In the genomic region with DNA sequence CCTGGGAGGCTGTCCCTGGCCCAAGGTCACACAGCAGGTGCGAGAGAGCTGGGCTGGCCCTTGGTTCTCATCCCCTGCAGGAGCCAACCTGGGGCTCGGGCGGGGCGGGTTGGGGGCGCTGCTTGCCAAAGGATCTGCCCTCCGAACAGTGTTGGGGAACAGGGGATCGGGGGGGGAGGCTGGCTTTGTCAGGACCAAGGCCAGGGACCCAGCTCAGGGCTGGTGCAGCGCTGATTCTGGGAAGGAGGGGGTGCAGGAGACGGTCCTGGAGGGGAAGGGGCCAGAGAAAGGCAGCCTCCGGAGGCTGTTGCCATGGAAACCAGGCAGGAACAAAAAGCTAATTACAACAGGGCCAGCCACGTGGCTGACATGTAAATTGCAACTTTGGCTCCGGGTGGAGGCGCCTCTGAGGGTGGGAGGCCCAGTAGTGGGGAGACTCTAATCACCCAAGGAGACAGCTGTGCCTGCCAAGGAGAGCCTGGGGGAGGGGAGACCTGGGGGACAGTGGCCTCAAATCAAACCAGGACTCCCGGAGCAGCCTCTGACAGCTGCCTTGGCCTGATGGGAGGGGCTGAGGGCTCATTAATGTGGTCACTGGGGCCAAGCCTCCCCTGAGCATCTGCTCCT, we compare ENCODE assay signal across 8 cellular contexts. TPM values are rescaled to one million over a fixed set of nuclear protein-coding genes. Genes with fewer than 3 reads are reported as not detected.
DNase-seq lines count a peak whose midpoint lies in the region; ATAC-seq and TF ChIP-seq lines count a peak whose summit lies in the region.

No MANE protein-coding gene starts in this region.

- H3K9me3 ChIP-seq in breast epithelium (no peaks in the 10 kb centered on the region), iPS-18c (ENCODE audit: control insufficient read depth, insufficient read depth, low read length) (no peaks in the 10 kb centered on the region), gastrocnemius medialis (no peaks in the 10 kb centered on the region)

- no peaks in the 10 kb centered on the region for H3K9me3 Mint-ChIP-seq in MCF 10A (ENCODE audit: unreplicated experiment)
- no peaks in the 10 kb centered on the region for H3K9me3 Mint-ChIP-seq in activated naive CD4-positive, alpha-beta T cell treated with anti-CD3 and anti-CD28 coated beads, Interleukin-2, amount 10 ng/mL, durations not matched to agents 7 days and 5 days

- no peaks in the 10 kb centered on the region for H3K27me3 Mint-ChIP-seq in MCF 10A (ENCODE audit: insufficient read depth, unreplicated experiment)
- peaks cover 86% of the 10 kb centered on the region for H3K27me3 Mint-ChIP-seq in activated naive CD4-positive, alpha-beta T cell treated with anti-CD3 and anti-CD28 coated beads, Interleukin-2, amount 10 ng/mL, durations not matched to agents 7 days and 5 days

- H3K36me3 Mint-ChIP-seq in MCF 10A (ENCODE audit: insufficient read depth, unreplicated experiment): peaks cover 13% of the 10 kb centered on the region
- H3K36me3 Mint-ChIP-seq in activated naive CD4-positive, alpha-beta T cell treated with anti-CD3 and anti-CD28 coated beads, Interleukin-2, amount 10 ng/mL, durations not matched to agents 7 days and 5 days: no peaks in the 10 kb centered on the region

- H3K27ac ChIP-seq in breast epithelium (no peak overlapping the region), gastrocnemius medialis (no peak overlapping the region)

- POLR2A ChIA-PET in MCF 10A (lab: Yijun Ruan, JAX): interaction anchor here (1.1 to 4.0 kb wide), 4 partner anchors 18 to 119 kb away, joined by 3 to 31 read pairs (median 4); a partner anchor contains a TSS

- intact Hi-C loops in MCF 10A (cut with micrococcal nuclease) (loop anchor here (5.0 kb wide), 1 partner anchor 222 kb away; a partner anchor contains a TSS), breast epithelium (cut with DNase I; ENCODE audit: low total_unique reads) (no loop called here), gastrocnemius medialis (cut with DNase I; ENCODE audit: low total_unique reads) (no loop called here), lower leg skin (cut with DNase I; ENCODE audit: low total_unique reads) (no loop called here)

- DNase-seq in MCF 10A (ENCODE audit: unreplicated experiment) (no peak), breast epithelium (ENCODE audit: low spot score in 2 of 2) (no peak), NCI-H2171 treated with DMSO at 0.1 percent for 48 hours (lab: John Stamatoyannopoulos, UW) (peak; percentile 71), gastrocnemius medialis (no peak), lower leg skin (ENCODE audit: low spot score in 2 of 2) (no peak)
- DNase-seq in activated naive CD4-positive, alpha-beta T cell treated with anti-CD3 and anti-CD28 coated beads, Interleukin-2, amount 10 ng/mL, durations not matched to agents 7 days and 5 days: peak; percentile 70

- no peak for TF ChIP-seq CTCF in MCF 10A (IDR thresholded peaks at IDR 0.05; ENCODE audit: unreplicated experiment)
- no peak for TF ChIP-seq CTCF in breast epithelium (IDR thresholded peaks at IDR 0.05)
- no peak for TF ChIP-seq CTCF in gastrocnemius medialis (IDR thresholded peaks at IDR 0.05 in 4 of 5, conservative IDR thresholded peaks at IDR 0.05 in 1 of 5)
- no peak for TF ChIP-seq CTCF in lower leg skin (IDR thresholded peaks at IDR 0.05)

- H3K27me3 ChIP-seq in breast epithelium (peaks cover 22 to 35% of the 10 kb centered on the region in 2 donors), gastrocnemius medialis (peaks cover 48 to 58% (median 51%) of the 10 kb centered on the region in 3 donors)

- H3K4me1 Mint-ChIP-seq in MCF 10A (ENCODE audit: insufficient read depth, unreplicated experiment): peaks cover 8% of the 10 kb centered on the region
- H3K4me1 Mint-ChIP-seq in activated naive CD4-positive, alpha-beta T cell treated with anti-CD3 and anti-CD28 coated beads, Interleukin-2, amount 10 ng/mL, durations not matched to agents 7 days and 5 days: peaks cover 45% of the 10 kb centered on the region

- no peaks in the 10 kb centered on the region for H3K36me3 ChIP-seq in breast epithelium
- H3K36me3 ChIP-seq in gastrocnemius medialis: no peaks in the 10 kb centered on the region

- BruUV-seq in MCF 10A (replicated peaks; lab: Mats Ljungman, UMichigan): no TSS peak

- no peak for ATAC-seq in HG02678 (IDR thresholded peaks at IDR 0.05; ENCODE audit: unreplicated experiment)
- no peak for ATAC-seq in gastrocnemius medialis

- TF ChIP-seq POLR2A in breast epithelium (IDR thresholded peaks at IDR 0.05) (no peak), gastrocnemius medialis (IDR thresholded peaks at IDR 0.05) (no peak), lower leg skin (IDR thresholded peaks at IDR 0.05) (no peak)

- H3K4me1 ChIP-seq in breast epithelium (peaks cover 4 to 19% of the 10 kb centered on the region in 2 donors), gastrocnemius medialis (peaks cover 12 to 21% of the 10 kb centered on the region in 2 donors)

- H3K4me3 ChIP-seq in breast epithelium: no peak overlapping the region
- H3K4me3 ChIP-seq in iPS-18c (ENCODE audit: insufficient read depth, low read depth, low read length): peak overlapping the region; percentile 61
- no peak overlapping the region for H3K4me3 ChIP-seq in gastrocnemius medialis
- no peak overlapping the region for H3K4me3 ChIP-seq in lower leg skin (ENCODE audit: low read depth, poor library complexity, severe bottlenecking)

- CTCF ChIA-PET in MCF 10A (lab: Yijun Ruan, JAX): no interaction called here
- CTCF ChIA-PET in activated naive CD4-positive, alpha-beta T cell treated with anti-CD3 and anti-CD28 coated beads, Interleukin-2, amount 10 ng/mL, durations not matched to agents 7 days and 5 days (lab: Charles Lee): interaction anchor here (0.6 to 3.4 kb wide), 3 partner anchors 14 to 1231 kb away, joined by 3 to 16 read pairs (median 3); no protein-coding TSS in a partner anchor

- in situ Hi-C loops in gastrocnemius medialis (cut with MboI; ENCODE audit: low sequenced_read_pairs in 4 of 4): no loop called here

- no peak overlapping the region for H3K27ac Mint-ChIP-seq in MCF 10A (ENCODE audit: low read depth, unreplicated experiment)
- no peak overlapping the region for H3K27ac Mint-ChIP-seq in activated naive CD4-positive, alpha-beta T cell treated with anti-CD3 and anti-CD28 coated beads, Interleukin-2, amount 10 ng/mL, durations not matched to agents 7 days and 5 days

- WGBS in lower leg skin, 2 donors: 4 to 6% methylated on average over 8 to 9 of the region's 14 CpGs

- H3K4me3 Mint-ChIP-seq in MCF 10A (ENCODE audit: unreplicated experiment): peak overlapping the region; percentile 74
- H3K4me3 Mint-ChIP-seq in activated naive CD4-positive, alpha-beta T cell treated with anti-CD3 and anti-CD28 coated beads, Interleukin-2, amount 10 ng/mL, durations not matched to agents 7 days and 5 days: peak overlapping the region; percentile 15

RNA-seq across cellular contexts. Expression of a gene that starts 1.3 kb away (rescaled TPM):
- total RNA-seq in MCF 10A (2022) (20.2 and 23.0 TPM in 2 replicates), breast epithelium (1 to 10 TPM; 1.6 to 2.9 (median 1.8) TPM), gastrocnemius medialis (1 to 10 TPM in 1 of 4 donors, not detected in 3; 1.1 TPM), lower leg skin (1 to 10 TPM; 1.9 to 7.4 (median 3.9) TPM)

RNA-seq across cellular contexts. Expression of a gene that starts 5.7 kb away (rescaled TPM):
- 12.0 and 13.1 TPM in 2 replicates for total RNA-seq in MCF 10A (2022)
- 1 to 10 TPM; 3.7 to 7.2 (median 3.8) TPM for total RNA-seq in breast epithelium
- 1 to 10 TPM in 2 of 4 donors, under 1 TPM in 2; 0.33 to 1.8 (median 0.92) TPM for total RNA-seq in gastrocnemius medialis
- total RNA-seq in lower leg skin: 1 to 10 TPM; 3.4 to 6.5 (median 4.5) TPM

RNA-seq across cellular contexts. Expression of a gene that starts 24.1 kb away (rescaled TPM):
- total RNA-seq in MCF 10A (2022): 68.8 and 78.2 TPM in 2 replicates
- total RNA-seq in breast epithelium: 10 to 100 TPM; 58.0 to 87.2 (median 75.2) TPM
- 100 to 1,000 TPM in 1 of 4 donors, 10 to 100 TPM in 3; 33.1 to 112 (median 51.4) TPM for total RNA-seq in gastrocnemius medialis
- 10 to 100 TPM; 73.6 to 86.0 (median 83.7) TPM for total RNA-seq in lower leg skin

RNA-seq across cellular contexts. Expression of a gene that starts 51.0 kb away (rescaled TPM):
- 200 and 239 TPM in 2 replicates for total RNA-seq in MCF 10A (2022)
- total RNA-seq in breast epithelium: 100 to 1,000 TPM; 169 to 243 (median 176) TPM
- total RNA-seq in gastrocnemius medialis: 100 to 1,000 TPM in 1 of 4 donors, 10 to 100 TPM in 3; 68.9 to 110 (median 85.7) TPM
- total RNA-seq in lower leg skin: 100 to 1,000 TPM; 132 to 197 (median 147) TPM

Comparison
In these comparisons a context has a peak if more than half of its experiments do, and no peak if none do; other contexts are left out.
1. DNase-seq: peak in NCI-H2171 treated with DMSO at 0.1 percent for 48 hours (single experiment) and activated naive CD4-positive, alpha-beta T cell treated with anti-CD3 and anti-CD28 coated beads, Interleukin-2, amount 10 ng/mL, durations not matched to agents 7 days and 5 days (single experiment); none in MCF 10A (single experiment), breast epithelium (0 of 2), gastrocnemius medialis (0 of 2) and lower leg skin (0 of 2).